In the genomic region with DNA sequence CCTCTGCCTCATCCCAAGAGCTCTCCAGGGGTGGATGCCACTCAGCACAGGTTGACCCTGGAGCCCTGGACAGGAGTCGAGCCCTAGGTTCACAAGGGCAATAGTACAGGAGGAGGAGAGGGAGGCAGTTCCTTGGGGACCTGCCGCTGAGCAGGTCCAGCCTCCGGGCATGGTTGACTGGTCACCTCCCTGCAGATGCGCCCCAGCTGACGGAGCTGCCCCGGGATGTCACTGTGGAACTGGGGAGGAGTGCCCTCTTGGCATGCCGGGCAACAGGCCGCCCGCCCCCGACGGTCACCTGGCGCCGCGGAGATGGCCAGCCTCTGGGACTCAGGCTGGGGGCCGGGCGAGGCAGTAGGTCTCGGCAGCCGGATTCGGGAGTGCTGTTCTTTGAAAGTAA, we compare ENCODE assay signal across 22 cellular contexts. TPM values are rescaled to one million over a fixed set of nuclear protein-coding genes. Genes with fewer than 3 reads are reported as not detected.
DNase-seq lines count a peak whose midpoint lies in the region; TF ChIP-seq lines count a peak whose summit lies in the region.
"Had no signal": no experiment of that assay in that cellular context is flagged by ENCODE, and none has a peak within 500 bp of the region (broad histone marks: within the 10 kb centered on the region; RNA-seq: fewer than 3 reads in every experiment).

No MANE protein-coding gene starts in this region.

- peak overlapping the region in 8 of 11 experiments; percentile 18 to 81 (median 64); a peak in 13 of 22 replicates for H3K4me2 ChIP-seq in BLaER1 treated with 17β-estradiol and CSF1 and Interleukin-3, amounts not matched to agents 10 nM and 100 nM
- H3K4me2 ChIP-seq: KMS-11 had no signal

- H4K20me1 ChIP-seq in BLaER1 treated with 17β-estradiol and CSF1 and Interleukin-3, amounts not matched to agents 10 nM and 100 nM = peaks cover 0 to 6% (median 0%) of the 10 kb centered on the region in 11 experiments; a peak in 2 of 22 replicates

- no peak overlapping the region for H3K4me3 ChIP-seq in BLaER1 treated with 17β-estradiol and CSF1 and Interleukin-3, amounts not matched to agents 10 nM and 100 nM
- H3K4me3 ChIP-seq in esophagus (ENCODE audit: low read depth in 1 of 2, low read length in 2 of 2) = no peak overlapping the region
- H3K4me3 ChIP-seq in suprapubic skin = no peak overlapping the region
- H3K4me3 ChIP-seq: GM23248, SJCRH30 had no signal

- no peaks in the 10 kb centered on the region for H3K36me3 Mint-ChIP-seq in nephron progenitor cell (ENCODE audit: low read depth)
- H3K36me3 Mint-ChIP-seq in type B pancreatic cell = no peaks in the 10 kb centered on the region

- H3K27me3 Mint-ChIP-seq in nephron progenitor cell (ENCODE audit: low read depth, poor library complexity) (peaks cover 45% of the 10 kb centered on the region), type B pancreatic cell (peaks cover 59% of the 10 kb centered on the region)

- 80 to 91% methylated on average over 19 of the region's 19 CpGs for WGBS in esophagus, 2 donors
- 92% methylated on average over 15 of the region's 19 CpGs for WGBS in suprapubic skin

- H3K4me1 Mint-ChIP-seq in nephron progenitor cell (peaks cover 75% of the 10 kb centered on the region), type B pancreatic cell (ENCODE audit: unreplicated experiment) (peaks cover 14% of the 10 kb centered on the region)

- H3K27ac Mint-ChIP-seq in nephron progenitor cell = no peak overlapping the region
- H3K27ac Mint-ChIP-seq in type B pancreatic cell = no peak overlapping the region
- H3K27ac Mint-ChIP-seq: CD4-positive, alpha-beta T cell had no signal

- H3K4me1 ChIP-seq in BLaER1 treated with 17β-estradiol and CSF1 and Interleukin-3, amounts not matched to agents 10 nM and 100 nM = peaks cover 0 to 54% (median 39%) of the 10 kb centered on the region in 10 experiments; a peak in 15 of 20 replicates
- H3K4me1 ChIP-seq in esophagus (ENCODE audit: control insufficient read depth in 2 of 2, insufficient read depth in 2 of 2, low read length in 1 of 2) (peaks cover 0 to 2% of the 10 kb centered on the region in 2 donors), suprapubic skin (peaks cover 22% of the 10 kb centered on the region)

- TF ChIP-seq CTCF in nephron progenitor cell (IDR thresholded peaks at IDR 0.05) (no peak), suprapubic skin (IDR thresholded peaks at IDR 0.05) (no peak), type B pancreatic cell (conservative IDR thresholded peaks at IDR 0.05) (no peak)

- TF ChIP-seq EP300 in suprapubic skin (IDR thresholded peaks at IDR 0.05) = no peak

- H3K4me3 Mint-ChIP-seq in nephron progenitor cell (no peak overlapping the region), type B pancreatic cell (no peak overlapping the region)
- H3K4me3 Mint-ChIP-seq: CD4-positive, alpha-beta T cell had no signal

- no peaks in the 10 kb centered on the region for H3K27me3 ChIP-seq in BLaER1 treated with 17β-estradiol and CSF1 and Interleukin-3, amounts not matched to agents 10 nM and 100 nM
- H3K27me3 ChIP-seq in esophagus (ENCODE audit: control insufficient read depth in 1 of 2, insufficient read depth in 2 of 2, low read length in 2 of 2) (no peaks in the 10 kb centered on the region), suprapubic skin (peaks cover 32% of the 10 kb centered on the region)
- H3K27me3 ChIP-seq: SJCRH30 had no signal

- H3K27ac ChIP-seq in BLaER1 treated with 17β-estradiol and CSF1 and Interleukin-3, amounts not matched to agents 10 nM and 100 nM = no peak overlapping the region
- H3K27ac ChIP-seq in esophagus (ENCODE audit: low read depth in 2 of 2, low read length in 1 of 2) (peak overlapping the region; percentile 9 to 57), suprapubic skin (peak overlapping the region; percentile 19)
- H3K27ac ChIP-seq: GM23248, KMS-11, SJCRH30 had no signal

- no peaks in the 10 kb centered on the region for H3K9me3 ChIP-seq in BLaER1 treated with 17β-estradiol and CSF1 and Interleukin-3, amounts not matched to agents 10 nM and 100 nM (replicated peaks in 1 of 11)
- H3K9me3 ChIP-seq in esophagus (ENCODE audit: control insufficient read depth in 2 of 2, insufficient read depth in 1 of 2, low read depth in 1 of 2, low read length in 1 of 2) = no peaks in the 10 kb centered on the region
- H3K9me3 ChIP-seq in suprapubic skin = no peaks in the 10 kb centered on the region
- H3K9me3 ChIP-seq: SJCRH30 had no signal

- H3K9ac ChIP-seq in BLaER1 treated with 17β-estradiol and CSF1 and Interleukin-3, amounts not matched to agents 10 nM and 100 nM = no peak overlapping the region
- H3K9ac ChIP-seq: GM23248, KMS-11 had no signal

- peak; percentile 46 for DNase-seq in nephron progenitor cell
- DNase-seq in suprapubic skin (ENCODE audit: low spot score in 2 of 2) = no peak
- no peak for DNase-seq in stimulated activated CD4-positive, alpha-beta T cell treated with anti-CD3 and anti-CD28 coated beads, Interleukin-4, amount 100 ng/mL, for 4 hours
- no peak for DNase-seq in type B pancreatic cell (ENCODE audit: extremely low spot score, unreplicated experiment)
- no peak for DNase-seq in activated T-cell treated with anti-CD3 and anti-CD28 coated beads for 4 hours
- DNase-seq: ACHN; AML-193; Calu3; CD4-positive, alpha-beta T cell; DMS53; GM23248; NCI-H1092; NCI-H146; NCI-H2081 treated with DMSO at 0.1 percent for 48 hours; NCI-H510A; NCI-H774; RPMI8226; SJCRH30 had no signal

- no peaks in the 10 kb centered on the region for H3K9me3 Mint-ChIP-seq in nephron progenitor cell
- no peaks in the 10 kb centered on the region for H3K9me3 Mint-ChIP-seq in type B pancreatic cell
- H3K9me3 Mint-ChIP-seq: CD4-positive, alpha-beta T cell had no signal

- H3K36me3 ChIP-seq in BLaER1 treated with 17β-estradiol and CSF1 and Interleukin-3, amounts not matched to agents 10 nM and 100 nM = no peaks in the 10 kb centered on the region
- H3K36me3 ChIP-seq in esophagus (ENCODE audit: control insufficient read depth in 2 of 2, insufficient read depth in 2 of 2, low read length in 1 of 2) = no peaks in the 10 kb centered on the region
- H3K36me3 ChIP-seq in suprapubic skin = no peaks in the 10 kb centered on the region
- H3K36me3 ChIP-seq: SJCRH30 had no signal

- TF ChIP-seq POLR2A in suprapubic skin (IDR thresholded peaks at IDR 0.05) = no peak

RNA-seq across cellular contexts. Expression of a gene that starts 53.7 kb away (rescaled TPM):
- 1 to 10 TPM; 4.1 to 4.8 TPM for polyA plus RNA-seq in esophagus
- total RNA-seq in suprapubic skin (1 to 10 TPM; 1.3 to 6.3 (median 3.5) TPM), type B pancreatic cell (ENCODE audit: low replicate concordance) (0.12 and 0.86 TPM in 2 replicates)
- total RNA-seq: Calu3; CD4-positive, alpha-beta T cell; GM23248; M059J had no signal
- polyA plus RNA-seq: GM23248 had no signal

Comparison
In these comparisons a context has a peak if more than half of its experiments do, and no peak if none do; other contexts are left out.
1. H3K27ac ChIP-seq: peak in esophagus (2 of 2) and suprapubic skin (single experiment); none in BLaER1 treated with 17β-estradiol and CSF1 and Interleukin-3, amounts not matched to agents 10 nM and 100 nM (0 of 11).